ENCODE assay signal across 18 cellular contexts in genomic region chr15:22918056-22918455, GRCh38.
DNase-seq lines count a peak whose midpoint lies in the region; ATAC-seq, FAIRE-seq and TF ChIP-seq lines count a peak whose summit lies in the region.
"Had no signal": no experiment of that assay in that cellular context is flagged by ENCODE, and none has a peak within 500 bp of the region (broad histone marks: within the 10 kb centered on the region; RNA-seq: fewer than 3 reads in every experiment).

No MANE protein-coding gene starts in this region.

- FAIRE-seq in GM12891 (lab: Jason Lieb, UNC) = no peak
- FAIRE-seq: GM12878 had no signal

- H4K91ac ChIP-seq in IMR-90 (ENCODE audit: insufficient read depth, low read depth, low read length) = no peak overlapping the region

- H3K27me3 ChIP-seq in IMR-90 (ENCODE audit: control insufficient read depth, insufficient read depth, low read length) = no peaks in the 10 kb centered on the region

- dilution Hi-C loops in IMR-90 (cut with HindIII; ENCODE audit: low sequenced_read_pairs, unreplicated experiment) = no loop called here

- no peaks in the 10 kb centered on the region for H3K4me1 ChIP-seq in IMR-90 (ENCODE audit: control insufficient read depth, insufficient read depth, low read length)

- H3K14ac ChIP-seq in IMR-90 (replicated peaks; ENCODE audit: low read depth, low read length) = no peak overlapping the region

- H3K9ac ChIP-seq in IMR-90 (ENCODE audit: low read depth, low read length) = no peak overlapping the region

- DNase-seq in AG10803 (ENCODE audit: low read depth) (peak; percentile 12), IMR-90 (peak; percentile 45), astrocyte of the spinal cord (ENCODE audit: low read depth, low spot score) (peak; percentile 34), iris pigment epithelial cell (ENCODE audit: low read depth) (peak; percentile 57), GM12891 (ENCODE audit: insufficient read length, low spot score) (no peak)
- no peak for DNase-seq in activated CD4-positive, CD25-positive, alpha-beta regulatory T cell (lab: John Stamatoyannopoulos, UW)
- DNase-seq: activated CD4-positive, alpha-beta memory T cell treated with anti-CD3 and anti-CD28 coated beads, Interleukin-2, amount 10 ng/mL, durations not matched to agents 7 days and 5 days; activated effector memory CD4-positive, alpha-beta T cell treated with Interleukin-2 at 50 U/mL for 16 hours; central memory CD4-positive, alpha-beta T cell; DMS79; NCI-H187; NCI-H748 treated with DMSO at 0.1 percent for 48 hours; SIG-M5; stimulated activated CD4-positive, alpha-beta T cell treated with anti-CD3 and anti-CD28 coated beads, Interleukin-4, amount 100 ng/mL, for 1 hour had no signal

- in situ Hi-C loops in IMR-90 (cut with MboI; ENCODE audit: low sequenced_read_pairs) = no loop called here
- in situ Hi-C loops in astrocyte of the spinal cord (cut with HindIII; ENCODE audit: low sequenced_read_pairs) = no loop called here

- H2BK15ac ChIP-seq in IMR-90 (ENCODE audit: low read depth, low read length) = no peak overlapping the region

- H3K4me3 ChIP-seq in AG10803 (ENCODE audit: low read length) = no peak overlapping the region
- no peak overlapping the region for H3K4me3 ChIP-seq in IMR-90 (ENCODE audit: insufficient read depth, low read depth, low read length)
- H3K4me3 ChIP-seq in astrocyte of the spinal cord (ENCODE audit: low read depth, low read length) = no peak overlapping the region
- H3K4me3 ChIP-seq: GM12878 had no signal

- H3K9me3 ChIP-seq in IMR-90 (ENCODE audit: control insufficient read depth, insufficient read depth, low read length) = no peaks in the 10 kb centered on the region

- no peak overlapping the region for H4K8ac ChIP-seq in IMR-90 (ENCODE audit: low read depth in 2 of 2, low read length in 2 of 2)

- TF ChIP-seq RAD21 in IMR-90 (IDR thresholded peaks at IDR 0.05; ENCODE audit: low read length) = no peak

- no peak overlapping the region for H3K27ac ChIP-seq in IMR-90 (ENCODE audit: insufficient read depth, low read length)

- ATAC-seq in IMR-90 (ENCODE audit: low read depth) = peak; percentile 77
- no peak for ATAC-seq in HG02763 (IDR thresholded peaks at IDR 0.05; ENCODE audit: unreplicated experiment)
- no peak for ATAC-seq in GM21360 (IDR thresholded peaks at IDR 0.05; ENCODE audit: unreplicated experiment)
- ATAC-seq: GM12878; stimulated activated effector memory CD8-positive, alpha-beta T cell treated with anti-CD3 and anti-CD28 coated beads, Interleukin-12 subunit alpha, Interleukin-12 subunit beta, amount 100 ng/mL, for 72 hours had no signal

- no peaks in the 10 kb centered on the region for H4K20me1 ChIP-seq in IMR-90 (ENCODE audit: insufficient read depth, low read length)

- no peak overlapping the region for H3K4me2 ChIP-seq in IMR-90 (ENCODE audit: low read depth, low read length)

- H3K56ac ChIP-seq in IMR-90 (ENCODE audit: extremely low read depth, insufficient read depth, low read length) = no peak overlapping the region

- intact Hi-C loops in IMR-90 (cut with micrococcal nuclease) = loop anchor here (5.0 kb wide), 1 partner anchor 109 kb away; no protein-coding TSS in a partner anchor

- H2BK20ac ChIP-seq in IMR-90 (ENCODE audit: low read depth, low read length) = no peak overlapping the region

- peaks cover 0 to 30% of the 10 kb centered on the region in 2 experiments; a peak in 3 of 4 replicates for H3K79me1 ChIP-seq in IMR-90 (ENCODE audit: low read depth in 1 of 2, low read length in 2 of 2)

- no peak overlapping the region for H3K4ac ChIP-seq in IMR-90 (ENCODE audit: low read depth, low read length)

- H3K23ac ChIP-seq in IMR-90 (ENCODE audit: low read depth, low read length) = no peak overlapping the region

- H2BK5ac ChIP-seq in IMR-90 (ENCODE audit: low read depth, low read length, poor library complexity, severe bottlenecking) = no peak overlapping the region

- no TSS peak for BruUV-seq in IMR-90 (replicated peaks; lab: Mats Ljungman, UMichigan)

- H2AK9ac ChIP-seq in IMR-90 (replicated peaks; ENCODE audit: low read depth, low read length, poor library complexity) = peak overlapping the region; percentile 19

- H4K5ac ChIP-seq in IMR-90 (ENCODE audit: low read depth, low read length) = no peak overlapping the region

- WGBS in IMR-90 (ENCODE audit: extremely low coverage in 2 of 2, insufficient read length in 1 of 2), 2 experiments = 100% methylated on average over 1 of the region's 9 CpGs; no CpG with 5 or more reads in 1 of the 2 experiments

- no peak for TF ChIP-seq CTCF in AG10803 (conservative IDR thresholded peaks at IDR 0.05; ENCODE audit: low read length)
- TF ChIP-seq CTCF in IMR-90 (conservative IDR thresholded peaks at IDR 0.05; ENCODE audit: low read depth, low read length) = no peak
- TF ChIP-seq CTCF in astrocyte of the spinal cord (IDR thresholded peaks at IDR 0.05; ENCODE audit: low read depth, low read length) = no peak

- CTCF ChIA-PET in IMR-90 (lab: Yijun Ruan, JAX) = no interaction called here

- peaks cover 8% of the 10 kb centered on the region for H3K9me1 ChIP-seq in IMR-90 (ENCODE audit: insufficient read depth, low read length)

- H2BK120ac ChIP-seq in IMR-90 (ENCODE audit: low read depth, low read length) = no peak overlapping the region

- H3K36me3 ChIP-seq in IMR-90 (ENCODE audit: control insufficient read depth, insufficient read depth, low read length) = peaks cover 48% of the 10 kb centered on the region

- no peak overlapping the region for H2AK5ac ChIP-seq in IMR-90 (ENCODE audit: low read depth, low read length)

- TF ChIP-seq POLR2A in IMR-90 (IDR thresholded peaks at IDR 0.05; ENCODE audit: low read depth, low read length) (no peak), GM12891 (IDR thresholded peaks at IDR 0.05; ENCODE audit: low read depth, low read length) (no peak)

- POLR2A ChIA-PET in IMR-90 (lab: Charles Lee; ENCODE audit: unreplicated experiment) = no interaction called here

- H2AFZ ChIP-seq in IMR-90 (replicated peaks; ENCODE audit: low read length, poor library complexity) = no peak overlapping the region

- H3K18ac ChIP-seq in IMR-90 (ENCODE audit: low read depth, low read length) = no peak overlapping the region

TF ChIP-seq in IMR-90, 13 proteins besides CTCF, POLR2A, EP300 and RAD21:
- no peak for TF ChIP-seq RFX5 (IDR thresholded peaks at IDR 0.05; ENCODE audit: low read depth, low read length)
- TF ChIP-seq FOS (IDR thresholded peaks at IDR 0.05; ENCODE audit: low read depth, low read length) = no peak
- no peak for TF ChIP-seq MAZ (IDR thresholded peaks at IDR 0.05; ENCODE audit: borderline replicate concordance, low read depth, low read length)
- no peak for TF ChIP-seq CEBPB (IDR thresholded peaks at IDR 0.05; ENCODE audit: low read depth, low read length)

TF ChIP-seq in GM12891, 5 proteins besides CTCF, POLR2A, EP300 and RAD21:
- TF ChIP-seq POU2F2 (IDR thresholded peaks at IDR 0.05; ENCODE audit: low read depth, low read length) (no peak), PAX5 (IDR thresholded peaks at IDR 0.05; ENCODE audit: insufficient read depth, low read length, severe bottlenecking) (no peak), POLR2AphosphoS5 (IDR thresholded peaks at IDR 0.05; ENCODE audit: low read depth, low read length) (no peak), TAF1 (IDR thresholded peaks at IDR 0.05; ENCODE audit: low read depth, low read length) (no peak), SPI1 (IDR thresholded peaks at IDR 0.05; ENCODE audit: low read depth, low read length) (no peak)

Comparison
In these comparisons a context has a peak if more than half of its experiments do, and no peak if none do; other contexts are left out.
1. DNase-seq: peak in AG10803 (single experiment), IMR-90 (single experiment), astrocyte of the spinal cord (single experiment) and iris pigment epithelial cell (single experiment); none in GM12891 (single experiment) and activated CD4-positive, CD25-positive, alpha-beta regulatory T cell (0 of 4).